Comparison of ENCODE assay signal across 11 cellular contexts in genomic region chr9:113519401-113520108, GRCh38. TPM values are rescaled to one million over a fixed set of nuclear protein-coding genes. Genes with fewer than 3 reads are reported as not detected.
A peak's percentile ranks its signal among the peaks of the same experiment; 100 is the strongest.
DNase-seq lines count a peak whose midpoint lies in the region; ATAC-seq and TF ChIP-seq lines count a peak whose summit lies in the region.
"Had no signal": no experiment of that assay in that cellular context is flagged by ENCODE, and none has a peak within 500 bp of the region (broad histone marks: within the 10 kb centered on the region; RNA-seq: fewer than 3 reads in every experiment).

No MANE protein-coding gene starts in this region.

- no peaks in the 10 kb centered on the region for H4K20me1 ChIP-seq in Loucy (ENCODE audit: insufficient read depth, low read length, poor library complexity, severe bottlenecking)

- H3K4me1 Mint-ChIP-seq in endothelial cell (ENCODE audit: unreplicated experiment) (peaks cover 83% of the 10 kb centered on the region), natural killer cell (peaks cover 85 to 90% of the 10 kb centered on the region in 2 donors), endodermal cell (peaks cover 15% of the 10 kb centered on the region)

- H3K36me3 Mint-ChIP-seq in endothelial cell (ENCODE audit: low read depth, unreplicated experiment) (peaks cover 62% of the 10 kb centered on the region), natural killer cell (peaks cover 19% of the 10 kb centered on the region), endodermal cell (ENCODE audit: low read depth) (peaks cover 2% of the 10 kb centered on the region)

- H3K36me3 ChIP-seq in Loucy (ENCODE audit: insufficient read depth, low read length) (no peaks in the 10 kb centered on the region), endodermal cell (ENCODE audit: control insufficient read depth, insufficient read depth, low read length) (no peaks in the 10 kb centered on the region)

- intact Hi-C loops in natural killer cell (cut with micrococcal nuclease): loop anchor here (5.0 to 10.0 kb wide), 2 partner anchors 245 to 848 kb away; partner anchors contain the start of genes CDC26 and PRPF4

- peak overlapping the region; percentile 82 for H3K4me3 Mint-ChIP-seq in endothelial cell (ENCODE audit: unreplicated experiment)
- H3K4me3 Mint-ChIP-seq in natural killer cell: peak overlapping the region; percentile 91
- H3K4me3 Mint-ChIP-seq in endodermal cell: no peak overlapping the region

- no peaks in the 10 kb centered on the region; the same call in 1 of the 2 replicates for H3F3A ChIP-seq in Loucy (ENCODE audit: low read depth)

- H3K9ac ChIP-seq in Loucy (ENCODE audit: low read depth, low read length, poor library complexity, severe bottlenecking): peak overlapping the region; percentile 73
- H3K9ac ChIP-seq in endodermal cell (ENCODE audit: extremely low read depth, low read length, poor library complexity, severe bottlenecking): no peak overlapping the region

- H3K27me3 Mint-ChIP-seq in endothelial cell (ENCODE audit: unreplicated experiment) (peaks cover 25% of the 10 kb centered on the region), natural killer cell (ENCODE audit: low read depth in 2 of 2) (no peaks in the 10 kb centered on the region), endodermal cell (ENCODE audit: insufficient read depth) (no peaks in the 10 kb centered on the region)

- no peaks in the 10 kb centered on the region for H3K9me3 Mint-ChIP-seq in endothelial cell (ENCODE audit: unreplicated experiment)
- no peaks in the 10 kb centered on the region for H3K9me3 Mint-ChIP-seq in natural killer cell
- no peaks in the 10 kb centered on the region for H3K9me3 Mint-ChIP-seq in endodermal cell

- H3K9me3 ChIP-seq in Loucy (ENCODE audit: insufficient read depth, low read depth, low read length) (no peaks in the 10 kb centered on the region), endodermal cell (ENCODE audit: control insufficient read depth, low read length) (no peaks in the 10 kb centered on the region)

- WGBS in endodermal cell (ENCODE audit: insufficient coverage in 1 of 2, insufficient read length in 1 of 2), 2 experiments: 95 to 100% methylated on average over 2 to 3 of the region's 3 CpGs

- peaks cover 28% of the 10 kb centered on the region; the same call in 1 of the 2 replicates for H3K79me2 ChIP-seq in Loucy (ENCODE audit: insufficient read depth, low read length)

- ATAC-seq in natural killer cell (no peak), HG02852 (IDR thresholded peaks at IDR 0.05; ENCODE audit: unreplicated experiment) (no peak)
- ATAC-seq: SK-N-SH treated with all-trans-retinoic acid at 6 μM for 48 hours had no signal

- H3K27me3 ChIP-seq in Loucy (ENCODE audit: insufficient read depth, low read length, poor library complexity, severe bottlenecking): no peaks in the 10 kb centered on the region
- H3K27me3 ChIP-seq in endodermal cell (ENCODE audit: control insufficient read depth, insufficient read depth, low read length, poor library complexity, severe bottlenecking): no peaks in the 10 kb centered on the region

- DNase-seq in DMS79 treated with DMSO at 0.1 percent for 48 hours (lab: John Stamatoyannopoulos, UW): peak; percentile 18
- DNase-seq in endothelial cell (ENCODE audit: low spot score): no peak
- DNase-seq in natural killer cell: no peak
- no peak for DNase-seq in DMS 273 treated with DMSO at 0.1 percent for 48 hours (lab: John Stamatoyannopoulos, UW)
- DNase-seq in endodermal cell: no peak
- no peak for DNase-seq in NCI-H2107 (lab: John Stamatoyannopoulos, UW)
- DNase-seq: GDM1, NCI-H1417 had no signal

- no peak for TF ChIP-seq CTCF in Loucy (conservative IDR thresholded peaks at IDR 0.05; ENCODE audit: low read length)
- no peak for TF ChIP-seq CTCF in endothelial cell (IDR thresholded peaks at IDR 0.05; ENCODE audit: unreplicated experiment)
- no peak for TF ChIP-seq CTCF in natural killer cell (IDR thresholded peaks at IDR 0.05)
- TF ChIP-seq CTCF in endodermal cell (conservative IDR thresholded peaks at IDR 0.05): no peak

- H3K4me3 ChIP-seq in Loucy (ENCODE audit: low read length, poor library complexity, severe bottlenecking): peak overlapping the region; percentile 71
- no peak overlapping the region for H3K4me3 ChIP-seq in endodermal cell (ENCODE audit: low read length)

- peak overlapping the region; percentile 46 for H3K27ac Mint-ChIP-seq in endothelial cell (ENCODE audit: unreplicated experiment)
- peak overlapping the region; percentile 88 to 98 for H3K27ac Mint-ChIP-seq in natural killer cell
- no peak overlapping the region for H3K27ac Mint-ChIP-seq in endodermal cell

- H3K4me2 ChIP-seq in Loucy (ENCODE audit: low read depth, low read length, poor library complexity, severe bottlenecking): peak overlapping the region; percentile 94

- no peaks in the 10 kb centered on the region for H3K9me2 ChIP-seq in Loucy (replicated peaks; ENCODE audit: low read depth, low read length)

- H2AFZ ChIP-seq in Loucy (ENCODE audit: low read length): no peak overlapping the region

- H3K27ac ChIP-seq in endodermal cell (ENCODE audit: low read depth, low read length): no peak overlapping the region

- H3K4me1 ChIP-seq in Loucy (ENCODE audit: insufficient read depth, low read length, poor library complexity, severe bottlenecking): peaks cover 75% of the 10 kb centered on the region
- H3K4me1 ChIP-seq in endodermal cell (ENCODE audit: control insufficient read depth, insufficient read depth, low read length): peaks cover 3% of the 10 kb centered on the region

RNA-seq across cellular contexts. Expression of gene RGS3, which starts 56.0 kb away (rescaled TPM):
- total RNA-seq in endothelial cell (ENCODE audit: unreplicated experiment) (474 TPM), natural killer cell (100 to 1,000 TPM; 148 to 269 (median 190) TPM), endodermal cell (10 to 100 TPM; 20.7 to 40.3 TPM)
- polyA plus RNA-seq in endodermal cell (2013, experiment 1 of 2): 40.4 TPM
- 38.4 TPM for polyA plus RNA-seq in endodermal cell (2013, experiment 2 of 2)
